Comparison of ENCODE assay signal across 1 cellular context in the genomic region with DNA sequence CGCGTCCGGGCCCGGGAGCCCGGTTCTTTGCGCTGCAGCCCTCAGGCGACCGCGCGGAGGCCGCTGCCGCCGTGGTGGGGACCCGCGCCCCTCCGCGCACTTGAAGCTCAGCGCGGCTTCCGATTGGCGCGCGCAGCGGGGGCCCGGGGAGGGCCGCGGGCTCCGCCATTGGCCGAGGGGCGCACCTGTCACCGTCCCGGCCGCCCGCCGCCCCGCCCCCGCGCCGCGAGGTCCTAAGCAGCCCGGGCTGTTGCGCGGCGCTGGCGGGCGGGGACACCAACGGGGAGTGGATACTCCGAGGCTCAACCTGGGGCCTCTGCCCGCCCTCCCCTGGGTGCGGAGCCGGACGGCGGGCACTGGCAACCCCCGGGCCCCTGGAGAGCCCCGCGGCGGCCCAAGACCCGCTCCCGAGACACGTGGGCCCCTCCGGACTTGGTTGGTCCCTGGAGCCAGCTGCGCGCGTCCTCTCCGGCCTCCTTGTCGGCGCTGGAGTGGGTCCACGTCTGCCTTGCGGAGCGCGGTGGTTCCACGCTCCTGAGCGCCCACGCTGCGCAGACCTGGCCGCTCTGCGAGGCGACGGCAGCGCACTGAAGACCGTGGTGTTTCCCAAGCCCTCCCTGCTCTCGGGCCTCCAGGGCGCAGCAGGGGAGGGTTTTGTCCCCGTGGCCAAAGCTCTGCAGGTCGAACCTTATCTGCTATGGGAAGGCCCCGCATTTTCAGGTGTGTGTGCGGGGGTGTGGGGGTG.
A peak's percentile ranks its signal among the peaks of the same experiment; 100 is the strongest.
TF ChIP-seq lines count a peak whose summit lies in the region.

TSS of gene MNX1 (minus strand) at position 76 of the 745 bp plus-strand sequence. CDS start 313 bp downstream, outside the sequence.

TF ChIP-seq in K562, 482 proteins besides CTCF, POLR2A, EP300 and RAD21 (continued from another document and continues in another):
- TF ChIP-seq NR2C1 (IDR thresholded peaks at IDR 0.05) (no peak), NR2C1 (tag; IDR thresholded peaks at IDR 0.05) (no peak), KAT2B (IDR thresholded peaks at IDR 0.05; ENCODE audit: low read depth, low read length) (no peak), MCM2 (IDR thresholded peaks at IDR 0.05; ENCODE audit: low read depth) (no peak), MCM3 (IDR thresholded peaks at IDR 0.05) (no peak), USF2 (CRISPR knock-in tag; IDR thresholded peaks at IDR 0.05) (no peak), THRAP3 (IDR thresholded peaks at IDR 0.05; ENCODE audit: borderline replicate concordance) (no peak), ZNF586 (CRISPR knock-in tag; conservative IDR thresholded peaks at IDR 0.05) (no peak), NEUROD1 (IDR thresholded peaks at IDR 0.05; ENCODE audit: borderline replicate concordance, low read depth, low read length, partially characterized antibody) (peak; percentile 68), ZNF766 (CRISPR knock-in tag; conservative IDR thresholded peaks at IDR 0.05) (no peak), ESRRB (CRISPR knock-in tag; IDR thresholded peaks at IDR 0.05; ENCODE audit: borderline replicate concordance) (no peak), MTF1 (CRISPR knock-in tag; IDR thresholded peaks at IDR 0.05; ENCODE audit: borderline replicate concordance) (no peak), ZNF695 (CRISPR knock-in tag; IDR thresholded peaks at IDR 0.05) (no peak), HMG20B (CRISPR knock-in tag; IDR thresholded peaks at IDR 0.05) (no peak), HDAC3 (IDR thresholded peaks at IDR 0.05; ENCODE audit: borderline replicate concordance, partially characterized antibody) (no peak), MCM7 (IDR thresholded peaks at IDR 0.05) (no peak), KHSRP (IDR thresholded peaks at IDR 0.05) (no peak), SRSF1 (IDR thresholded peaks at IDR 0.05; ENCODE audit: low read depth, low read length) (no peak), SRF (CRISPR knock-in tag; IDR thresholded peaks at IDR 0.05) (no peak), ETV1 (tag; conservative IDR thresholded peaks at IDR 0.05; ENCODE audit: low read depth) (no peak), HBP1 (CRISPR knock-in tag; IDR thresholded peaks at IDR 0.05) (no peak), ZNF174 (CRISPR knock-in tag; IDR thresholded peaks at IDR 0.05) (no peak), RBM34 (IDR thresholded peaks at IDR 0.05; ENCODE audit: borderline replicate concordance, insufficient read depth, low read length) (no peak), STAT5B (CRISPR knock-in tag; IDR thresholded peaks at IDR 0.05) (no peak), EWSR1 (IDR thresholded peaks at IDR 0.05; ENCODE audit: borderline replicate concordance, low read depth, partially characterized antibody) (no peak), PPARD (CRISPR knock-in tag; IDR thresholded peaks at IDR 0.05) (no peak), PRMT5 (CRISPR knock-in tag; IDR thresholded peaks at IDR 0.05) (no peak), JUN (IDR thresholded peaks at IDR 0.05; ENCODE audit: borderline replicate concordance, low read depth, low read length) (no peak), JUN (CRISPR knock-in tag; IDR thresholded peaks at IDR 0.05; ENCODE audit: borderline replicate concordance) (no peak), FOXK2 (conservative IDR thresholded peaks at IDR 0.05 in 1 of 2, IDR thresholded peaks at IDR 0.05 in 1 of 2; ENCODE audit: low read depth in 2 of 2) (no peak), RFX5 (IDR thresholded peaks at IDR 0.05; ENCODE audit: low read depth, low read length) (no peak), ZNF551 (CRISPR knock-in tag; IDR thresholded peaks at IDR 0.05) (no peak), CAMTA2 (CRISPR knock-in tag; conservative IDR thresholded peaks at IDR 0.05) (no peak), ILK (tag; IDR thresholded peaks at IDR 0.05; ENCODE audit: borderline replicate concordance, low read depth) (no peak), MAFF (IDR thresholded peaks at IDR 0.05; ENCODE audit: low read length) (no peak), ZNF175 (CRISPR knock-in tag; IDR thresholded peaks at IDR 0.05; ENCODE audit: low read depth) (no peak), CHD4 (IDR thresholded peaks at IDR 0.05; ENCODE audit: insufficient read depth, insufficient replicate concordance, low read depth, low read length, poor library complexity, severe bottlenecking) (no peak), SETDB1 (IDR thresholded peaks at IDR 0.05; ENCODE audit: low read length) (no peak)
- TF ChIP-seq, protein P1, sequence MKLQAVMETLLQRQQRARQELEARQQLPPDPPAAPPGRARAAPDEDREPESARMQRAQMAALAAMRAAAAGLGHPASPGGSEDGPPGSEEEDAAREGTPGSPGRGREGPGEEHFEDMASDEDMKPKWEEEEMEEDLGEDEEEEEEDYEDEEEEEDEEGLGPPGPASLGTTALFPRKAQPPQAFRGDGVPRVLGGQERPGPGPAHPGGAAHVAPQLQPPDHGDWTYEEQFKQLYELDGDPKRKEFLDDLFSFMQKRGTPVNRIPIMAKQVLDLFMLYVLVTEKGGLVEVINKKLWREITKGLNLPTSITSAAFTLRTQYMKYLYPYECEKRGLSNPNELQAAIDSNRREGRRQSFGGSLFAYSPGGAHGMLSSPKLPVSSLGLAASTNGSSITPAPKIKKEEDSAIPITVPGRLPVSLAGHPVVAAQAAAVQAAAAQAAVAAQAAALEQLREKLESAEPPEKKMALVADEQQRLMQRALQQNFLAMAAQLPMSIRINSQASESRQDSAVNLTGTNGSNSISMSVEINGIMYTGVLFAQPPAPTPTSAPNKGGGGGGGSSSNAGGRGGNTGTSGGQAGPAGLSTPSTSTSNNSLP (IDR thresholded peaks at IDR 0.05; ENCODE audit: borderline replicate concordance, low read depth, low read length) = no peak
- TF ChIP-seq, protein P2, sequence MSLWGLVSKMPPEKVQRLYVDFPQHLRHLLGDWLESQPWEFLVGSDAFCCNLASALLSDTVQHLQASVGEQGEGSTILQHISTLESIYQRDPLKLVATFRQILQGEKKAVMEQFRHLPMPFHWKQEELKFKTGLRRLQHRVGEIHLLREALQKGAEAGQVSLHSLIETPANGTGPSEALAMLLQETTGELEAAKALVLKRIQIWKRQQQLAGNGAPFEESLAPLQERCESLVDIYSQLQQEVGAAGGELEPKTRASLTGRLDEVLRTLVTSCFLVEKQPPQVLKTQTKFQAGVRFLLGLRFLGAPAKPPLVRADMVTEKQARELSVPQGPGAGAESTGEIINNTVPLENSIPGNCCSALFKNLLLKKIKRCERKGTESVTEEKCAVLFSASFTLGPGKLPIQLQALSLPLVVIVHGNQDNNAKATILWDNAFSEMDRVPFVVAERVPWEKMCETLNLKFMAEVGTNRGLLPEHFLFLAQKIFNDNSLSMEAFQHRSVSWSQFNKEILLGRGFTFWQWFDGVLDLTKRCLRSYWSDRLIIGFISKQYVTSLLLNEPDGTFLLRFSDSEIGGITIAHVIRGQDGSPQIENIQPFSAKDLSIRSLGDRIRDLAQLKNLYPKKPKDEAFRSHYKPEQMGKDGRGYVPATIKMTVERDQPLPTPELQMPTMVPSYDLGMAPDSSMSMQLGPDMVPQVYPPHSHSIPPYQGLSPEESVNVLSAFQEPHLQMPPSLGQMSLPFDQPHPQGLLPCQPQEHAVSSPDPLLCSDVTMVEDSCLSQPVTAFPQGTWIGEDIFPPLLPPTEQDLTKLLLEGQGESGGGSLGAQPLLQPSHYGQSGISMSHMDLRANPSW (CRISPR knock-in tag; IDR thresholded peaks at IDR 0.05) = no peak
- TF ChIP-seq, protein P3, sequence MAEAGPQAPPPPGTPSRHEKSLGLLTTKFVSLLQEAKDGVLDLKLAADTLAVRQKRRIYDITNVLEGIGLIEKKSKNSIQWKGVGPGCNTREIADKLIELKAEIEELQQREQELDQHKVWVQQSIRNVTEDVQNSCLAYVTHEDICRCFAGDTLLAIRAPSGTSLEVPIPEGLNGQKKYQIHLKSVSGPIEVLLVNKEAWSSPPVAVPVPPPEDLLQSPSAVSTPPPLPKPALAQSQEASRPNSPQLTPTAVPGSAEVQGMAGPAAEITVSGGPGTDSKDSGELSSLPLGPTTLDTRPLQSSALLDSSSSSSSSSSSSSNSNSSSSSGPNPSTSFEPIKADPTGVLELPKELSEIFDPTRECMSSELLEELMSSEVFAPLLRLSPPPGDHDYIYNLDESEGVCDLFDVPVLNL (CRISPR knock-in tag; IDR thresholded peaks at IDR 0.05; ENCODE audit: low read depth) = no peak; the same call in 1 of the 2 replicates
- TF ChIP-seq, protein P4, sequence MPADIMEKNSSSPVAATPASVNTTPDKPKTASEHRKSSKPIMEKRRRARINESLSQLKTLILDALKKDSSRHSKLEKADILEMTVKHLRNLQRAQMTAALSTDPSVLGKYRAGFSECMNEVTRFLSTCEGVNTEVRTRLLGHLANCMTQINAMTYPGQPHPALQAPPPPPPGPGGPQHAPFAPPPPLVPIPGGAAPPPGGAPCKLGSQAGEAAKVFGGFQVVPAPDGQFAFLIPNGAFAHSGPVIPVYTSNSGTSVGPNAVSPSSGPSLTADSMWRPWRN (IDR thresholded peaks at IDR 0.05; ENCODE audit: low read depth) = no peak; the same call in 1 of the 2 replicates
- TF ChIP-seq, protein P5, sequence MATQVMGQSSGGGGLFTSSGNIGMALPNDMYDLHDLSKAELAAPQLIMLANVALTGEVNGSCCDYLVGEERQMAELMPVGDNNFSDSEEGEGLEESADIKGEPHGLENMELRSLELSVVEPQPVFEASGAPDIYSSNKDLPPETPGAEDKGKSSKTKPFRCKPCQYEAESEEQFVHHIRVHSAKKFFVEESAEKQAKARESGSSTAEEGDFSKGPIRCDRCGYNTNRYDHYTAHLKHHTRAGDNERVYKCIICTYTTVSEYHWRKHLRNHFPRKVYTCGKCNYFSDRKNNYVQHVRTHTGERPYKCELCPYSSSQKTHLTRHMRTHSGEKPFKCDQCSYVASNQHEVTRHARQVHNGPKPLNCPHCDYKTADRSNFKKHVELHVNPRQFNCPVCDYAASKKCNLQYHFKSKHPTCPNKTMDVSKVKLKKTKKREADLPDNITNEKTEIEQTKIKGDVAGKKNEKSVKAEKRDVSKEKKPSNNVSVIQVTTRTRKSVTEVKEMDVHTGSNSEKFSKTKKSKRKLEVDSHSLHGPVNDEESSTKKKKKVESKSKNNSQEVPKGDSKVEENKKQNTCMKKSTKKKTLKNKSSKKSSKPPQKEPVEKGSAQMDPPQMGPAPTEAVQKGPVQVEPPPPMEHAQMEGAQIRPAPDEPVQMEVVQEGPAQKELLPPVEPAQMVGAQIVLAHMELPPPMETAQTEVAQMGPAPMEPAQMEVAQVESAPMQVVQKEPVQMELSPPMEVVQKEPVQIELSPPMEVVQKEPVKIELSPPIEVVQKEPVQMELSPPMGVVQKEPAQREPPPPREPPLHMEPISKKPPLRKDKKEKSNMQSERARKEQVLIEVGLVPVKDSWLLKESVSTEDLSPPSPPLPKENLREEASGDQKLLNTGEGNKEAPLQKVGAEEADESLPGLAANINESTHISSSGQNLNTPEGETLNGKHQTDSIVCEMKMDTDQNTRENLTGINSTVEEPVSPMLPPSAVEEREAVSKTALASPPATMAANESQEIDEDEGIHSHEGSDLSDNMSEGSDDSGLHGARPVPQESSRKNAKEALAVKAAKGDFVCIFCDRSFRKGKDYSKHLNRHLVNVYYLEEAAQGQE (CRISPR knock-in tag; IDR thresholded peaks at IDR 0.05; ENCODE audit: low read depth) = no peak; the same call in 1 of the 2 replicates
- TF ChIP-seq, protein P6, sequence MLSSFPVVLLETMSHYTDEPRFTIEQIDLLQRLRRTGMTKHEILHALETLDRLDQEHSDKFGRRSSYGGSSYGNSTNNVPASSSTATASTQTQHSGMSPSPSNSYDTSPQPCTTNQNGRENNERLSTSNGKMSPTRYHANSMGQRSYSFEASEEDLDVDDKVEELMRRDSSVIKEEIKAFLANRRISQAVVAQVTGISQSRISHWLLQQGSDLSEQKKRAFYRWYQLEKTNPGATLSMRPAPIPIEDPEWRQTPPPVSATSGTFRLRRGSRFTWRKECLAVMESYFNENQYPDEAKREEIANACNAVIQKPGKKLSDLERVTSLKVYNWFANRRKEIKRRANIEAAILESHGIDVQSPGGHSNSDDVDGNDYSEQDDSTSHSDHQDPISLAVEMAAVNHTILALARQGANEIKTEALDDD (IDR thresholded peaks at IDR 0.05) = no peak
- TF ChIP-seq, protein P7, sequence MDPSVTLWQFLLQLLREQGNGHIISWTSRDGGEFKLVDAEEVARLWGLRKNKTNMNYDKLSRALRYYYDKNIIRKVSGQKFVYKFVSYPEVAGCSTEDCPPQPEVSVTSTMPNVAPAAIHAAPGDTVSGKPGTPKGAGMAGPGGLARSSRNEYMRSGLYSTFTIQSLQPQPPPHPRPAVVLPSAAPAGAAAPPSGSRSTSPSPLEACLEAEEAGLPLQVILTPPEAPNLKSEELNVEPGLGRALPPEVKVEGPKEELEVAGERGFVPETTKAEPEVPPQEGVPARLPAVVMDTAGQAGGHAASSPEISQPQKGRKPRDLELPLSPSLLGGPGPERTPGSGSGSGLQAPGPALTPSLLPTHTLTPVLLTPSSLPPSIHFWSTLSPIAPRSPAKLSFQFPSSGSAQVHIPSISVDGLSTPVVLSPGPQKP (CRISPR knock-in tag; IDR thresholded peaks at IDR 0.05) = no peak
